ENCODE assay signal across 9 cellular contexts in the genomic region with DNA sequence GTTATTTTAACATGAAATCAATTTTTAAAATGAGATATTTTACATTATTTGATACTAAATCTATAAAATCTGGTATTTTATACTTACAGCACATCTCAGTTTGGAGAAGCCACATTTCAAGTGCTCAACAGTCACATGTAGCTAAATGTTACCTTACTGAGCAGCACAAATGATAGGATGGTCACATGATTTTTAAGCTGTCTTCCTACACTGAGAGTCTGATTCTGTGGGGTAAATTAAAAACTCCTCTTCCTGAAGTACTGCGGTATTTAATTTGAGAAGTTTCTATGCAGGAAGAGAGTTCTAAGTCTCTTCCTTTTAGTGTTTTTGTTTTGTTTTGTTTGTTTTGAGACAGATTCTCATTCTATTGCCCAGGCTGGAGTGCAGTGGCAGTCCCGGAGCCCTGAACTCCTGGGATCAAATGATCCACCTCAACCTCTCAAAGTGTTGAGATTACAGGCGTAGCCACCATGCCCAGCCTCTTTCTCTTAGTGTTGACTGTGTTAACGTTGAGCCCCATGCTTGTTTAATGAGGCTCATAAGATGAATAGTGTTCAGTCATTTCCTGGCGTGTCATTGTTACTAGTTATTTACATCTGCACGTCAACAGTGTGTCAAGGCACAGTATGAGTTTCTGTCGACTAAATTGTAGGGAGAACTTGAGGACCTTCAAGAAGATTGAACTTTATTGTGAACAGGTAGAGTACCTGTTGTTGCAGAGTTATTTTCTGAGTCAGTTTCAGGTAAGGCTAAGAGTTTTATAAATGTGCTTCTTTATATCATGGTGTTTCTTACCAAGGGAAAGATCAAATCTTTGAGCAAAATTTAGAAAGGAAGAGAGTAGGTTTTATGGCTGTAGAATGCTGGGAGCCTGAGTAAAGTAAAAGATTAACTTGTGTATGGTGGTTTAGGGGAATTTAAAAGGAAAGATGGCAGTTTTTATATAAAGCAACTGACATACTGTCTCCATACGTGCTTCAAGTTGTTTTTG. TPM values are rescaled to one million over a fixed set of nuclear protein-coding genes. Genes with fewer than 3 reads are reported as not detected.
A peak's percentile ranks its signal among the peaks of the same experiment; 100 is the strongest.
DNase-seq lines count a peak whose midpoint lies in the region; ATAC-seq, FAIRE-seq and TF ChIP-seq lines count a peak whose summit lies in the region.
"Had no signal": no experiment of that assay in that cellular context is flagged by ENCODE, and none has a peak within 500 bp of the region (broad histone marks: within the 10 kb centered on the region; RNA-seq: fewer than 3 reads in every experiment).

No MANE protein-coding gene starts in this region.

- no peak overlapping the region for H3K27ac ChIP-seq in HEK293 (ENCODE audit: extremely low read depth, low read depth, low read length)
- H3K27ac ChIP-seq in gastrocnemius medialis: peak overlapping the region; percentile 90 to 99 (median 96)
- H3K27ac ChIP-seq: SK-N-MC had no signal

- DNase-seq in RKO (ENCODE audit: low spot score) (peak; percentile 95), dermis blood vessel endothelial cell (peak; percentile 96), gastrocnemius medialis (no peak), DMS79 (lab: John Stamatoyannopoulos, UW) (no peak), HTR-8/SVneo (ENCODE audit: insufficient read length, low spot score) (no peak), HEK293T (ENCODE audit: extremely low spot score) (no peak), C1 segment of cervical spinal cord (lab: John Stamatoyannopoulos, UW) (no peak)

- H3K4me1 ChIP-seq in HEK293 (ENCODE audit: control insufficient read depth, insufficient read depth, low read length): no peaks in the 10 kb centered on the region
- H3K4me1 ChIP-seq in gastrocnemius medialis: peaks cover 63 to 70% of the 10 kb centered on the region in 2 donors

- no peaks in the 10 kb centered on the region for H3K9me3 ChIP-seq in HEK293 (ENCODE audit: control insufficient read depth, insufficient read depth, low read depth, low read length)
- no peaks in the 10 kb centered on the region for H3K9me3 ChIP-seq in gastrocnemius medialis

- CTCF ChIA-PET in HEK293 (lab: Yijun Ruan, JAX): no interaction called here
- CTCF ChIA-PET in HEK293T (lab: Yijun Ruan, JAX): no interaction called here

- TF ChIP-seq POLR2A in gastrocnemius medialis (IDR thresholded peaks at IDR 0.05): peak in 1 of 2 donors; percentile 45

- POLR2A ChIA-PET in HEK293 (lab: Yijun Ruan, JAX): no interaction called here
- POLR2A ChIA-PET in HEK293T (lab: Yijun Ruan, JAX): no interaction called here

- no peaks in the 10 kb centered on the region for H3K36me3 ChIP-seq in HEK293 (ENCODE audit: control insufficient read depth in 2 of 2, insufficient read depth in 1 of 2, low read length in 2 of 2)
- H3K36me3 ChIP-seq in gastrocnemius medialis: peaks cover 0 to under 1% of the 10 kb centered on the region in 2 donors

- intact Hi-C loops in gastrocnemius medialis (cut with DNase I; ENCODE audit: low total_unique reads): loop anchor here (5.0 to 10.0 kb wide), 6 partner anchors 73 to 1735 kb away; partner anchors contain the start of genes AHCTF1, COX20 and ZNF669

- no peaks in the 10 kb centered on the region for H3K27me3 ChIP-seq in gastrocnemius medialis

- TF ChIP-seq CTCF in HEK293 (tag by site-specific recombination; IDR thresholded peaks at IDR 0.05) (no peak), gastrocnemius medialis (IDR thresholded peaks at IDR 0.05 in 4 of 5, conservative IDR thresholded peaks at IDR 0.05 in 1 of 5) (no peak)

- ATAC-seq in gastrocnemius medialis: no peak

- FAIRE-seq in HTR-8/SVneo (lab: Jason Lieb, UNC): no peak

- in situ Hi-C loops in gastrocnemius medialis (cut with MboI; ENCODE audit: low sequenced_read_pairs in 4 of 4): loop anchor here in 3 of 4 donors (5.0 to 10.0 kb wide), 3 partner anchors 55 to 128 kb away; no protein-coding TSS in a partner anchor

- H3K4me3 ChIP-seq in HEK293 (ENCODE audit: low read depth, low read length): no peak overlapping the region
- peak overlapping the region in 3 of 4 donors; percentile 2 to 25 (median 9) for H3K4me3 ChIP-seq in gastrocnemius medialis
- H3K4me3 ChIP-seq: SK-N-MC had no signal

TF ChIP-seq in HEK293, 187 proteins besides CTCF, POLR2A, EP300 and RAD21:
- no peak for TF ChIP-seq ZNF324 (tag by site-specific recombination; IDR thresholded peaks at IDR 0.05)
- TF ChIP-seq SP3 (tag by site-specific recombination; IDR thresholded peaks at IDR 0.05): no peak
- no peak for TF ChIP-seq ZNF623 (tag by site-specific recombination; IDR thresholded peaks at IDR 0.05)
- 0 out of 2 replicates have a peak, but pooled peaks have one; percentile 26 for TF ChIP-seq SCRT1 (tag by site-specific recombination; IDR thresholded peaks at IDR 0.05; ENCODE audit: borderline replicate concordance)
- no peak for TF ChIP-seq ZNF488 (tag by site-specific recombination; IDR thresholded peaks at IDR 0.05)

TF ChIP-seq in HEK293T, 16 proteins besides CTCF, POLR2A, EP300 and RAD21:
- no peak for TF ChIP-seq L3MBTL2 (conservative IDR thresholded peaks at IDR 0.05)
- TF ChIP-seq ELF4 (IDR thresholded peaks at IDR 0.05): no peak
- no peak for TF ChIP-seq SUZ12 (IDR thresholded peaks at IDR 0.05)
- no peak for TF ChIP-seq BHLHE40 (IDR thresholded peaks at IDR 0.05; ENCODE audit: borderline replicate concordance)
- no peak for TF ChIP-seq CTBP1 (IDR thresholded peaks at IDR 0.05; ENCODE audit: borderline replicate concordance)
- TF ChIP-seq FOXM1 (IDR thresholded peaks at IDR 0.05; ENCODE audit: borderline replicate concordance): no peak
- TF ChIP-seq, protein P1, sequence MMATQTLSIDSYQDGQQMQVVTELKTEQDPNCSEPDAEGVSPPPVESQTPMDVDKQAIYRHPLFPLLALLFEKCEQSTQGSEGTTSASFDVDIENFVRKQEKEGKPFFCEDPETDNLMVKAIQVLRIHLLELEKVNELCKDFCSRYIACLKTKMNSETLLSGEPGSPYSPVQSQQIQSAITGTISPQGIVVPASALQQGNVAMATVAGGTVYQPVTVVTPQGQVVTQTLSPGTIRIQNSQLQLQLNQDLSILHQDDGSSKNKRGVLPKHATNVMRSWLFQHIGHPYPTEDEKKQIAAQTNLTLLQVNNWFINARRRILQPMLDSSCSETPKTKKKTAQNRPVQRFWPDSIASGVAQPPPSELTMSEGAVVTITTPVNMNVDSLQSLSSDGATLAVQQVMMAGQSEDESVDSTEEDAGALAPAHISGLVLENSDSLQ (IDR thresholded peaks at IDR 0.05): no peak
- TF ChIP-seq LEF1 (IDR thresholded peaks at IDR 0.05; ENCODE audit: borderline replicate concordance): no peak
- no peak for TF ChIP-seq TARDBP (IDR thresholded peaks at IDR 0.05)
- TF ChIP-seq NFRKB (IDR thresholded peaks at IDR 0.05): no peak
- TF ChIP-seq ARNT (IDR thresholded peaks at IDR 0.05): no peak
- no peak for TF ChIP-seq SP1 (IDR thresholded peaks at IDR 0.05)
- TF ChIP-seq FOXK2 (IDR thresholded peaks at IDR 0.05): no peak
- no peak for TF ChIP-seq ZNF384 (IDR thresholded peaks at IDR 0.05)
- no peak for TF ChIP-seq FOXA1 (IDR thresholded peaks at IDR 0.05)
- no peak for TF ChIP-seq HDGF (IDR thresholded peaks at IDR 0.05; ENCODE audit: borderline replicate concordance)

RNA-seq across cellular contexts. Expression of gene CNST, which starts 3.3 kb away (rescaled TPM):
- total RNA-seq in dermis blood vessel endothelial cell (27.5 and 31.0 TPM in 2 replicates), gastrocnemius medialis (100 to 1,000 TPM in 1 of 4 donors, 10 to 100 TPM in 3; 62.7 to 105 (median 81.5) TPM)

RNA-seq across cellular contexts. Expression of gene TFB2M, which starts 3.5 kb away (rescaled TPM):
- total RNA-seq in dermis blood vessel endothelial cell (15.1 and 16.2 TPM in 2 replicates), gastrocnemius medialis (10 to 100 TPM; 18.9 to 33.1 (median 21.2) TPM)

Comparison
In these comparisons a context has a peak if more than half of its experiments do, and no peak if none do; other contexts are left out.
1. DNase-seq: peak in RKO (single experiment) and dermis blood vessel endothelial cell (single experiment); none in gastrocnemius medialis (0 of 2), DMS79 (single experiment), HTR-8/SVneo (single experiment), HEK293T (single experiment) and C1 segment of cervical spinal cord (0 of 14).